Comparison of ENCODE assay signal across 1 cellular context in the genomic region with DNA sequence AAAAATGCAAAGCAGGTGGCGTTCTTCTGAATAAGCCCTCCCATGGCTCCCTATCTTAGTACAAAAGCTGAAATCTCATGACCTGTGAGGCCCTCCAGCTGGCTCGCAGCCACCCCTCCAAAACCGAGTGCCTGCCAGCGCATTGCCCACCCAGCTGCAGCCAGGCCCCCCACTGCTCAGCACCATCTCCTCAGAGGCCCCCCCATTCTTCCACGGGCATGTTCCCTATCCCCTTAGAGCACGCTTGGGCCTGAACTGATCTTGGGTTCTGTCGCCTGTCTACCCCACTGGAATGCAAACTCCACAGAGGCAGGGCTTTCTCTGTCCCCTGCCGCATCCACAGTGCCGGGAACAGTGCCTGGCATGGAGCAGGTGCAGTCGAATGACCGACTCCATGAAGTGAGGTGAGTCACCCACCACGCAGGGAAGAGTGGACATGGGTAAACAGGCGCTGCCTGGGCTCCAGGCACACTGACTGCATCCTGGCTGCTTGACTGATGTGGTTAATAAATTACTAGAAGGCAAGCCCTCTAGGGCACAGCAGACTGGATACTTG.
TF ChIP-seq lines count a peak whose summit lies in the region.

No MANE protein-coding gene starts in this region.

TF ChIP-seq in HepG2, 621 proteins besides CTCF, POLR2A, EP300 and RAD21 (continued from another document and continues in another):
- TF ChIP-seq ERF (CRISPR knock-in tag; IDR thresholded peaks at IDR 0.05) (no peak), FOXA3 (CRISPR knock-in tag; IDR thresholded peaks at IDR 0.05) (peak; percentile 92), ZBTB20 (CRISPR knock-in tag; IDR thresholded peaks at IDR 0.05; ENCODE audit: borderline replicate concordance, low read depth) (no peak), NR1H2 (CRISPR knock-in tag; IDR thresholded peaks at IDR 0.05; ENCODE audit: borderline replicate concordance, low read depth) (no peak), ZNF749 (CRISPR knock-in tag; IDR thresholded peaks at IDR 0.05; ENCODE audit: borderline replicate concordance) (no peak), ZNF614 (CRISPR knock-in tag; IDR thresholded peaks at IDR 0.05; ENCODE audit: borderline replicate concordance) (no peak), ZNF138 (CRISPR knock-in tag; IDR thresholded peaks at IDR 0.05; ENCODE audit: low read depth) (no peak), HOXA3 (CRISPR knock-in tag; IDR thresholded peaks at IDR 0.05) (peak; percentile 13; the same call in 1 of the 2 replicates), KDM6A (CRISPR knock-in tag; IDR thresholded peaks at IDR 0.05; ENCODE audit: low read depth) (no peak), ZNF563 (CRISPR knock-in tag; IDR thresholded peaks at IDR 0.05) (no peak), EZH2 (conservative IDR thresholded peaks at IDR 0.05; ENCODE audit: low read depth, low read length) (no peak), BRCA1 (CRISPR knock-in tag; IDR thresholded peaks at IDR 0.05) (no peak), ZNF564 (CRISPR knock-in tag; IDR thresholded peaks at IDR 0.05) (no peak), FOXM1 (CRISPR knock-in tag; IDR thresholded peaks at IDR 0.05) (no peak), DR1 (CRISPR knock-in tag; IDR thresholded peaks at IDR 0.05) (no peak), ZNF224 (CRISPR knock-in tag; IDR thresholded peaks at IDR 0.05) (no peak), CREM (IDR thresholded peaks at IDR 0.05) (no peak), CREM (CRISPR knock-in tag; IDR thresholded peaks at IDR 0.05) (no peak), NAIF1 (CRISPR knock-in tag; IDR thresholded peaks at IDR 0.05; ENCODE audit: borderline replicate concordance) (no peak), FOXA1 (IDR thresholded peaks at IDR 0.05) (no peak), FOXA1 (CRISPR knock-in tag; IDR thresholded peaks at IDR 0.05) (peak; percentile 80), BCL6 (CRISPR knock-in tag; IDR thresholded peaks at IDR 0.05) (peak; percentile 72), ZBTB38 (CRISPR knock-in tag; IDR thresholded peaks at IDR 0.05) (no peak), ZBTB1 (CRISPR knock-in tag; IDR thresholded peaks at IDR 0.05; ENCODE audit: borderline replicate concordance) (no peak), ZNF501 (CRISPR knock-in tag; IDR thresholded peaks at IDR 0.05) (peak; percentile 55; the same call in 1 of the 2 replicates), GLI4 (CRISPR knock-in tag; IDR thresholded peaks at IDR 0.05; ENCODE audit: borderline replicate concordance) (no peak), DPF2 (CRISPR knock-in tag; IDR thresholded peaks at IDR 0.05; ENCODE audit: borderline replicate concordance, low read depth) (no peak), KLF15 (CRISPR knock-in tag; IDR thresholded peaks at IDR 0.05; ENCODE audit: borderline replicate concordance) (no peak), SNAI1 (CRISPR knock-in tag; IDR thresholded peaks at IDR 0.05; ENCODE audit: borderline replicate concordance) (no peak), ZNF136 (CRISPR knock-in tag; IDR thresholded peaks at IDR 0.05; ENCODE audit: low read depth) (no peak), ATF1 (CRISPR knock-in tag; IDR thresholded peaks at IDR 0.05) (no peak), POGZ (CRISPR knock-in tag; IDR thresholded peaks at IDR 0.05) (0 out of 2 replicates have a peak, but pooled peaks have one; percentile 24), ZNF883 (CRISPR knock-in tag; IDR thresholded peaks at IDR 0.05; ENCODE audit: not compliant biosample characterization) (no peak), POLR2AphosphoS2 (IDR thresholded peaks at IDR 0.05; ENCODE audit: low read depth, low read length) (no peak), KDM2A (CRISPR knock-in tag; IDR thresholded peaks at IDR 0.05; ENCODE audit: borderline replicate concordance, low read depth) (no peak), KLF13 (CRISPR knock-in tag; IDR thresholded peaks at IDR 0.05) (no peak), ZNF567 (CRISPR knock-in tag; IDR thresholded peaks at IDR 0.05; ENCODE audit: borderline replicate concordance) (no peak), NFE2L2 (IDR thresholded peaks at IDR 0.05; ENCODE audit: low read length) (no peak), ZNF768 (CRISPR knock-in tag; IDR thresholded peaks at IDR 0.05) (no peak)
- TF ChIP-seq, protein P1, sequence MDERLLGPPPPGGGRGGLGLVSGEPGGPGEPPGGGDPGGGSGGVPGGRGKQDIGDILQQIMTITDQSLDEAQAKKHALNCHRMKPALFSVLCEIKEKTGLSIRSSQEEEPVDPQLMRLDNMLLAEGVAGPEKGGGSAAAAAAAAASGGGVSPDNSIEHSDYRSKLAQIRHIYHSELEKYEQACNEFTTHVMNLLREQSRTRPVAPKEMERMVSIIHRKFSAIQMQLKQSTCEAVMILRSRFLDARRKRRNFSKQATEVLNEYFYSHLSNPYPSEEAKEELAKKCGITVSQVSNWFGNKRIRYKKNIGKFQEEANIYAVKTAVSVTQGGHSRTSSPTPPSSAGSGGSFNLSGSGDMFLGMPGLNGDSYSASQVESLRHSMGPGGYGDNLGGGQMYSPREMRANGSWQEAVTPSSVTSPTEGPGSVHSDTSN (CRISPR knock-in tag; IDR thresholded peaks at IDR 0.05): no peak
- TF ChIP-seq, protein P2, sequence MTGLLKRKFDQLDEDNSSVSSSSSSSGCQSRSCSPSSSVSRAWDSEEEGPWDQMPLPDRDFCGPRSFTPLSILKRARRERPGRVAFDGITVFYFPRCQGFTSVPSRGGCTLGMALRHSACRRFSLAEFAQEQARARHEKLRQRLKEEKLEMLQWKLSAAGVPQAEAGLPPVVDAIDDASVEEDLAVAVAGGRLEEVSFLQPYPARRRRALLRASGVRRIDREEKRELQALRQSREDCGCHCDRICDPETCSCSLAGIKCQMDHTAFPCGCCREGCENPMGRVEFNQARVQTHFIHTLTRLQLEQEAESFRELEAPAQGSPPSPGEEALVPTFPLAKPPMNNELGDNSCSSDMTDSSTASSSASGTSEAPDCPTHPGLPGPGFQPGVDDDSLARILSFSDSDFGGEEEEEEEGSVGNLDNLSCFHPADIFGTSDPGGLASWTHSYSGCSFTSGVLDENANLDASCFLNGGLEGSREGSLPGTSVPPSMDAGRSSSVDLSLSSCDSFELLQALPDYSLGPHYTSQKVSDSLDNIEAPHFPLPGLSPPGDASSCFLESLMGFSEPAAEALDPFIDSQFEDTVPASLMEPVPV (CRISPR knock-in tag; IDR thresholded peaks at IDR 0.05): no peak
- TF ChIP-seq, protein P3, sequence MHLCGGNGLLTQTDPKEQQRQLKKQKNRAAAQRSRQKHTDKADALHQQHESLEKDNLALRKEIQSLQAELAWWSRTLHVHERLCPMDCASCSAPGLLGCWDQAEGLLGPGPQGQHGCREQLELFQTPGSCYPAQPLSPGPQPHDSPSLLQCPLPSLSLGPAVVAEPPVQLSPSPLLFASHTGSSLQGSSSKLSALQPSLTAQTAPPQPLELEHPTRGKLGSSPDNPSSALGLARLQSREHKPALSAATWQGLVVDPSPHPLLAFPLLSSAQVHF (CRISPR knock-in tag; IDR thresholded peaks at IDR 0.05): no peak
- TF ChIP-seq, protein P4, sequence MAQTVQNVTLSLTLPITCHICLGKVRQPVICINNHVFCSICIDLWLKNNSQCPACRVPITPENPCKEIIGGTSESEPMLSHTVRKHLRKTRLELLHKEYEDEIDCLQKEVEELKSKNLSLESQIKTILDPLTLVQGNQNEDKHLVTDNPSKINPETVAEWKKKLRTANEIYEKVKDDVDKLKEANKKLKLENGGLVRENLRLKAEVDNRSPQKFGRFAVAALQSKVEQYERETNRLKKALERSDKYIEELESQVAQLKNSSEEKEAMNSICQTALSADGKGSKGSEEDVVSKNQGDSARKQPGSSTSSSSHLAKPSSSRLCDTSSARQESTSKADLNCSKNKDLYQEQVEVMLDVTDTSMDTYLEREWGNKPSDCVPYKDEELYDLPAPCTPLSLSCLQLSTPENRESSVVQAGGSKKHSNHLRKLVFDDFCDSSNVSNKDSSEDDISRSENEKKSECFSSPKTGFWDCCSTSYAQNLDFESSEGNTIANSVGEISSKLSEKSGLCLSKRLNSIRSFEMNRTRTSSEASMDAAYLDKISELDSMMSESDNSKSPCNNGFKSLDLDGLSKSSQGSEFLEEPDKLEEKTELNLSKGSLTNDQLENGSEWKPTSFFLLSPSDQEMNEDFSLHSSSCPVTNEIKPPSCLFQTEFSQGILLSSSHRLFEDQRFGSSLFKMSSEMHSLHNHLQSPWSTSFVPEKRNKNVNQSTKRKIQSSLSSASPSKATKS (CRISPR knock-in tag; IDR thresholded peaks at IDR 0.05): no peak
- TF ChIP-seq, protein P5, sequence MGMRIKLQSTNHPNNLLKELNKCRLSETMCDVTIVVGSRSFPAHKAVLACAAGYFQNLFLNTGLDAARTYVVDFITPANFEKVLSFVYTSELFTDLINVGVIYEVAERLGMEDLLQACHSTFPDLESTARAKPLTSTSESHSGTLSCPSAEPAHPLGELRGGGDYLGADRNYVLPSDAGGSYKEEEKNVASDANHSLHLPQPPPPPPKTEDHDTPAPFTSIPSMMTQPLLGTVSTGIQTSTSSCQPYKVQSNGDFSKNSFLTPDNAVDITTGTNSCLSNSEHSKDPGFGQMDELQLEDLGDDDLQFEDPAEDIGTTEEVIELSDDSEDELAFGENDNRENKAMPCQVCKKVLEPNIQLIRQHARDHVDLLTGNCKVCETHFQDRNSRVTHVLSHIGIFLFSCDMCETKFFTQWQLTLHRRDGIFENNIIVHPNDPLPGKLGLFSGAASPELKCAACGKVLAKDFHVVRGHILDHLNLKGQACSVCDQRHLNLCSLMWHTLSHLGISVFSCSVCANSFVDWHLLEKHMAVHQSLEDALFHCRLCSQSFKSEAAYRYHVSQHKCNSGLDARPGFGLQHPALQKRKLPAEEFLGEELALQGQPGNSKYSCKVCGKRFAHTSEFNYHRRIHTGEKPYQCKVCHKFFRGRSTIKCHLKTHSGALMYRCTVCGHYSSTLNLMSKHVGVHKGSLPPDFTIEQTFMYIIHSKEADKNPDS (CRISPR knock-in tag; IDR thresholded peaks at IDR 0.05): no peak
- TF ChIP-seq, protein P6, sequence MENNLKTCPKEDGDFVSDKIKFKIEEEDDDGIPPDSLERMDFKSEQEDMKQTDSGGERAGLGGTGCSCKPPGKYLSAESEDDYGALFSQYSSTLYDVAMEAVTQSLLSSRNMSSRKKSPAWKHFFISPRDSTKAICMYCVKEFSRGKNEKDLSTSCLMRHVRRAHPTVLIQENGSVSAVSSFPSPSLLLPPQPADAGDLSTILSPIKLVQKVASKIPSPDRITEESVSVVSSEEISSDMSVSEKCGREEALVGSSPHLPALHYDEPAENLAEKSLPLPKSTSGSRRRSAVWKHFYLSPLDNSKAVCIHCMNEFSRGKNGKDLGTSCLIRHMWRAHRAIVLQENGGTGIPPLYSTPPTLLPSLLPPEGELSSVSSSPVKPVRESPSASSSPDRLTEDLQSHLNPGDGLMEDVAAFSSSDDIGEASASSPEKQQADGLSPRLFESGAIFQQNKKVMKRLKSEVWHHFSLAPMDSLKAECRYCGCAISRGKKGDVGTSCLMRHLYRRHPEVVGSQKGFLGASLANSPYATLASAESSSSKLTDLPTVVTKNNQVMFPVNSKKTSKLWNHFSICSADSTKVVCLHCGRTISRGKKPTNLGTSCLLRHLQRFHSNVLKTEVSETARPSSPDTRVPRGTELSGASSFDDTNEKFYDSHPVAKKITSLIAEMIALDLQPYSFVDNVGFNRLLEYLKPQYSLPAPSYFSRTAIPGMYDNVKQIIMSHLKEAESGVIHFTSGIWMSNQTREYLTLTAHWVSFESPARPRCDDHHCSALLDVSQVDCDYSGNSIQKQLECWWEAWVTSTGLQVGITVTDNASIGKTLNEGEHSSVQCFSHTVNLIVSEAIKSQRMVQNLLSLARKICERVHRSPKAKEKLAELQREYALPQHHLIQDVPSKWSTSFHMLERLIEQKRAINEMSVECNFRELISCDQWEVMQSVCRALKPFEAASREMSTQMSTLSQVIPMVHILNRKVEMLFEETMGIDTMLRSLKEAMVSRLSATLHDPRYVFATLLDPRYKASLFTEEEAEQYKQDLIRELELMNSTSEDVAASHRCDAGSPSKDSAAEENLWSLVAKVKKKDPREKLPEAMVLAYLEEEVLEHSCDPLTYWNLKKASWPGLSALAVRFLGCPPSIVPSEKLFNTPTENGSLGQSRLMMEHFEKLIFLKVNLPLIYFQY (CRISPR knock-in tag; IDR thresholded peaks at IDR 0.05; ENCODE audit: borderline replicate concordance): no peak
- TF ChIP-seq, protein P7, sequence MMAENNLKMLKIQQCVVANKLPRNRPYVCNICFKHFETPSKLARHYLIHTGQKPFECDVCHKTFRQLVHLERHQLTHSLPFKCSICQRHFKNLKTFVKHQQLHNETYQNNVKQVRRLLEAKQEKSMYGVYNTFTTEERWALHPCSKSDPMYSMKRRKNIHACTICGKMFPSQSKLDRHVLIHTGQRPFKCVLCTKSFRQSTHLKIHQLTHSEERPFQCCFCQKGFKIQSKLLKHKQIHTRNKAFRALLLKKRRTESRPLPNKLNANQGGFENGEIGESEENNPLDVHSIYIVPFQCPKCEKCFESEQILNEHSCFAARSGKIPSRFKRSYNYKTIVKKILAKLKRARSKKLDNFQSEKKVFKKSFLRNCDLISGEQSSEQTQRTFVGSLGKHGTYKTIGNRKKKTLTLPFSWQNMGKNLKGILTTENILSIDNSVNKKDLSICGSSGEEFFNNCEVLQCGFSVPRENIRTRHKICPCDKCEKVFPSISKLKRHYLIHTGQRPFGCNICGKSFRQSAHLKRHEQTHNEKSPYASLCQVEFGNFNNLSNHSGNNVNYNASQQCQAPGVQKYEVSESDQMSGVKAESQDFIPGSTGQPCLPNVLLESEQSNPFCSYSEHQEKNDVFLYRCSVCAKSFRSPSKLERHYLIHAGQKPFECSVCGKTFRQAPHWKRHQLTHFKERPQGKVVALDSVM (CRISPR knock-in tag; IDR thresholded peaks at IDR 0.05): no peak
